8 cellular contexts compared by ENCODE assay signal in genomic region chr4:7335363-7336066, GRCh38.
DNase-seq lines count a peak whose midpoint lies in the region; ATAC-seq, FAIRE-seq and TF ChIP-seq lines count a peak whose summit lies in the region.

No MANE protein-coding gene starts in this region.

- intact Hi-C loops in pancreas (cut with DNase I) = no loop called here

- TF ChIP-seq CTCF in AG09319 (IDR thresholded peaks at IDR 0.05; ENCODE audit: low read depth, low read length) (peak; percentile 79), foreskin keratinocyte (conservative IDR thresholded peaks at IDR 0.05) (peak; percentile 75), pancreas (IDR thresholded peaks at IDR 0.05) (peak in 3 of 4 donors; percentile 35 to 58 (median 51))

- H3K36me3 ChIP-seq in pancreas = no peaks in the 10 kb centered on the region

- H3K4me1 ChIP-seq in foreskin keratinocyte (no peaks in the 10 kb centered on the region), pancreas (no peaks in the 10 kb centered on the region)

- H3K27ac ChIP-seq in foreskin keratinocyte (no peak overlapping the region), pancreas (no peak overlapping the region)

- WGBS in pancreas, 2 donors = 42 to 47% methylated on average over 22 to 24 of the region's 24 CpGs

- H3K9me3 ChIP-seq in pancreas = no peaks in the 10 kb centered on the region

- ATAC-seq in GM18511 (IDR thresholded peaks at IDR 0.05; ENCODE audit: unreplicated experiment) (peak; percentile 77), foreskin keratinocyte (peak; percentile 55), pancreas (peak; percentile 54 to 92 (median 74)), GM21825 (IDR thresholded peaks at IDR 0.05; ENCODE audit: unreplicated experiment) (no peak)

- DNase-seq in AG09319 (ENCODE audit: extremely low read depth, low read depth) (no peak), NCI-H524 treated with DMSO at 0.1 percent for 48 hours (lab: John Stamatoyannopoulos, UW) (peak; percentile 45), activated T-helper 1 cell treated with Interleukin-2 at 50 U/mL for 16 hours (ENCODE audit: low read depth) (peak; percentile 7), foreskin keratinocyte (peak; percentile 16 to 40), pancreas (peak; percentile 33 to 90 (median 68)), A172 (ENCODE audit: low spot score) (no peak)

- no peak overlapping the region for H3K4me3 ChIP-seq in pancreas

- H3K27me3 ChIP-seq in foreskin keratinocyte (no peaks in the 10 kb centered on the region), pancreas (no peaks in the 10 kb centered on the region)

- FAIRE-seq in pancreas (lab: Jason Lieb, UNC) = no peak

Comparison
In these comparisons a context has a peak if more than half of its experiments do, and no peak if none do; other contexts are left out.
1. DNase-seq: peak in NCI-H524 treated with DMSO at 0.1 percent for 48 hours (single experiment), activated T-helper 1 cell treated with Interleukin-2 at 50 U/mL for 16 hours (single experiment), foreskin keratinocyte (2 of 2) and pancreas (6 of 6); none in AG09319 (single experiment) and A172 (single experiment).
2. Peak in every context shown above with its lines, with median percentiles within 50 percentile points of each other: CTCF ChIP-seq.